25 cellular contexts compared by ENCODE assay signal in genomic region chr7:132034748-132035416, GRCh38.
"Had no signal": no experiment of that assay in that cellular context is flagged by ENCODE, and none has a peak within 500 bp of the region (broad histone marks: within the 10 kb centered on the region; RNA-seq: fewer than 3 reads in every experiment).

No MANE protein-coding gene starts in this region.

- H3K27ac ChIP-seq: thyroid gland, VCaP had no signal

- DNase-seq: activated CD8-positive, alpha-beta memory T cell treated with anti-CD3 and anti-CD28 coated beads, Interleukin-2, amount 10 ng/mL, durations not matched to agents 7 days and 5 days; activated CD8-positive, alpha-beta T cell treated with anti-CD3 and anti-CD28 coated beads for 36 hours; activated effector memory CD4-positive, alpha-beta T cell treated with anti-CD3 and anti-CD28 coated beads, Interleukin-2, amount 50 U/mL, for 16 hours; activated naive CD4-positive, alpha-beta T cell treated with anti-CD3 and anti-CD28 coated beads, Interleukin-2, amount 10 ng/mL, durations not matched to agents 7 days and 5 days; activated T-cell treated with anti-CD3 and anti-CD28 coated beads for 4 hours; amygdala; effector memory CD4-positive, alpha-beta T cell; foreskin melanocyte; glutamatergic neuron; hippocampal formation; nephron progenitor cell; occipital lobe; small intestine; stimulated activated CD4-positive, alpha-beta T cell treated with anti-CD3 and anti-CD28 coated beads, Interleukin-2, amount 100 ng/mL, for 24 hours; stimulated activated CD8-positive, alpha-beta memory T cell treated with anti-CD3 and anti-CD28 coated beads, Interleukin-4, amount 100 ng/mL, for 48 hours; stimulated activated naive CD4-positive, alpha-beta T cell; T-cell; thyroid gland had no signal

- H3K4me3 ChIP-seq: thyroid gland had no signal

- ATAC-seq: activated CD4-positive, CD25-positive, alpha-beta regulatory T cell treated with anti-CD3 and anti-CD28 coated beads, Interleukin-2, amount 50 U/mL, for 24 hours; activated CD8-positive, alpha-beta memory T cell treated with anti-CD3 and anti-CD28 coated beads, Interleukin-2, amount 10 ng/mL, durations not matched to agents 7 days and 5 days; activated CD8-positive, alpha-beta T cell treated with anti-CD3 and anti-CD28 coated beads for 36 hours; sciatic nerve; T-cell had no signal

- H3K36me3 Mint-ChIP-seq: activated CD8-positive, alpha-beta memory T cell treated with anti-CD3 and anti-CD28 coated beads, Interleukin-2, amount 10 ng/mL, durations not matched to agents 7 days and 5 days; activated naive CD4-positive, alpha-beta T cell treated with anti-CD3 and anti-CD28 coated beads, Interleukin-2, amount 10 ng/mL, durations not matched to agents 7 days and 5 days; memory B cell; T-cell had no signal

- H3K9me3 Mint-ChIP-seq: activated CD4-positive, alpha-beta T cell treated with anti-CD3 and anti-CD28 coated beads, Interleukin-2, amount 10 ng/mL, durations not matched to agents 24 days and 14 days; activated CD8-positive, alpha-beta T cell treated with anti-CD3 and anti-CD28 coated beads for 36 hours; activated naive CD4-positive, alpha-beta T cell treated with anti-CD3 and anti-CD28 coated beads, Interleukin-2, amount 10 ng/mL, durations not matched to agents 7 days and 5 days; dendritic cell treated with granulocyte-macrophage colony-stimulating factor and Interleukin-4, amounts not matched to agents 40 ng/mL and 50 ng/mL, for 4 days; memory B cell; T-cell; T-helper 2 cell treated with Interferon-gamma antibody and Interleukin-4, amounts not matched to agents 5 μg/mL and 100 μg/mL, for 36 hours had no signal

- H3K4me1 Mint-ChIP-seq: activated CD4-positive, alpha-beta T cell treated with anti-CD3 and anti-CD28 coated beads, Interleukin-2, amount 10 ng/mL, durations not matched to agents 24 days and 14 days; activated CD8-positive, alpha-beta memory T cell treated with anti-CD3 and anti-CD28 coated beads, Interleukin-2, amount 10 ng/mL, durations not matched to agents 7 days and 5 days; activated naive CD4-positive, alpha-beta T cell treated with anti-CD3 and anti-CD28 coated beads, Interleukin-2, amount 10 ng/mL, durations not matched to agents 7 days and 5 days; memory B cell; nephron progenitor cell; T-cell had no signal

- H3K27me3 ChIP-seq: thyroid gland had no signal

- H3K36me3 ChIP-seq: thyroid gland had no signal

- H3K27ac Mint-ChIP-seq: activated CD4-positive, alpha-beta T cell treated with anti-CD3 and anti-CD28 coated beads, Interleukin-2, amount 10 ng/mL, durations not matched to agents 24 days and 14 days; activated CD8-positive, alpha-beta memory T cell treated with anti-CD3 and anti-CD28 coated beads, Interleukin-2, amount 10 ng/mL, durations not matched to agents 7 days and 5 days; activated CD8-positive, alpha-beta T cell treated with anti-CD3 and anti-CD28 coated beads for 36 hours; activated naive CD4-positive, alpha-beta T cell treated with anti-CD3 and anti-CD28 coated beads, Interleukin-2, amount 10 ng/mL, durations not matched to agents 7 days and 5 days; dendritic cell treated with granulocyte-macrophage colony-stimulating factor and Interleukin-4, amounts not matched to agents 40 ng/mL and 50 ng/mL, for 4 days; memory B cell; nephron progenitor cell; T-cell; T-helper 2 cell treated with Interferon-gamma antibody and Interleukin-4, amounts not matched to agents 5 μg/mL and 100 μg/mL, for 36 hours had no signal

- H3K9me3 ChIP-seq: thyroid gland had no signal

- H3K4me3 Mint-ChIP-seq: activated CD4-positive, alpha-beta T cell treated with anti-CD3 and anti-CD28 coated beads, Interleukin-2, amount 10 ng/mL, durations not matched to agents 24 days and 14 days; activated CD8-positive, alpha-beta memory T cell treated with anti-CD3 and anti-CD28 coated beads, Interleukin-2, amount 10 ng/mL, durations not matched to agents 7 days and 5 days; activated CD8-positive, alpha-beta T cell treated with anti-CD3 and anti-CD28 coated beads for 36 hours; activated naive CD4-positive, alpha-beta T cell treated with anti-CD3 and anti-CD28 coated beads, Interleukin-2, amount 10 ng/mL, durations not matched to agents 7 days and 5 days; dendritic cell treated with granulocyte-macrophage colony-stimulating factor and Interleukin-4, amounts not matched to agents 40 ng/mL and 50 ng/mL, for 4 days; memory B cell; nephron progenitor cell; T-cell; T-helper 2 cell treated with Interferon-gamma antibody and Interleukin-4, amounts not matched to agents 5 μg/mL and 100 μg/mL, for 36 hours had no signal
